ENCODE assay signal across 1 cellular context in the genomic region with DNA sequence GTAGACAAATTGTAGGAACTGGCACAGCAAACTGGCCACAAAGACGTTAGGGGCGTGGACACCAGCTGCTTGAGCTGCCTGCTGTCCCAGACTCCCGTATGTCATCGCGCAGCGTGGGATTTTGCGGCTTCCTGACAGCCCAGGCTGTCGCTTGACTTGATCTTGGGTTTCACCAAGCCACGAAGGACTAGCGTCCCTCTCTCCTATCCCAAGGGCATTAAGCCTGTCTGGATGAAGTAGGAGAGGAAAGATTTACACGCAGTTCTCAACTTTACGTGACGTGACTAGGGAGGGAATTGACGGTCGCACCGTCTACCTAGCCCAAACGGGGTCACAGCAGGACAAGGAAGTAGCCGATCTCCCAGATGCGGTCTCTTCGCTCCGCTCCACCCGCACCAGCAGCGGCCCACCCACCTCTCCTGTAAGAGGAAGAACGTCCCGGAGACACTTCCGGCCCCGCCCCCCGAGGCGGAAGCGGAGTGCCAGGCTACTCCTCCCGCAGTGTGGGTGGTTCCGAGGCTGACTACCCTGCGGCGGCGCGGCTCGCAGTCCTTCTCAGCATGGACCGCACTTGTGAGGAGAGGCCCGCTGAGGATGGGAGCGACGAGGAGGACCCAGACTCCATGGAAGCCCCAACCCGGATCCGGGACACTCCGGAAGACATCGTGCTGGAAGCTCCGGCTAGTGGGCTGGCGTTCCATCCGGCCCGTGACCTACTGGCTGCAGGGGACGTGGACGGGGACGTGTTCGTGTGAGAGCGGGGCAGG.
TF ChIP-seq lines count a peak whose summit lies in the region.

A gene with protein sequence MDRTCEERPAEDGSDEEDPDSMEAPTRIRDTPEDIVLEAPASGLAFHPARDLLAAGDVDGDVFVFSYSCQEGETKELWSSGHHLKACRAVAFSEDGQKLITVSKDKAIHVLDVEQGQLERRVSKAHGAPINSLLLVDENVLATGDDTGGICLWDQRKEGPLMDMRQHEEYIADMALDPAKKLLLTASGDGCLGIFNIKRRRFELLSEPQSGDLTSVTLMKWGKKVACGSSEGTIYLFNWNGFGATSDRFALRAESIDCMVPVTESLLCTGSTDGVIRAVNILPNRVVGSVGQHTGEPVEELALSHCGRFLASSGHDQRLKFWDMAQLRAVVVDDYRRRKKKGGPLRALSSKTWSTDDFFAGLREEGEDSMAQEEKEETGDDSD (plus strand): TSS at position 552 of the 767 bp plus-strand sequence. CDS start 9 bp downstream, at position 561.

TF ChIP-seq in HepG2, 621 proteins besides CTCF, POLR2A, EP300 and RAD21 (continued from another document and continues in another):
- TF ChIP-seq NR2C2 (CRISPR knock-in tag; IDR thresholded peaks at IDR 0.05; ENCODE audit: borderline replicate concordance) (peak; percentile 71; the same call in 1 of the 2 replicates), RFXANK (CRISPR knock-in tag; IDR thresholded peaks at IDR 0.05) (peak; percentile 70; the same call in 1 of the 2 replicates), NRL (CRISPR knock-in tag; IDR thresholded peaks at IDR 0.05; ENCODE audit: borderline replicate concordance) (peak; percentile 30; the same call in 1 of the 2 replicates), ZNF501 (CRISPR knock-in tag; IDR thresholded peaks at IDR 0.05) (peak; percentile 77), ARID2 (CRISPR knock-in tag; IDR thresholded peaks at IDR 0.05; ENCODE audit: borderline replicate concordance) (0 out of 2 replicates have a peak, but pooled peaks have one; percentile 13), KLF16 (CRISPR knock-in tag; IDR thresholded peaks at IDR 0.05) (peak in 1 of 2 experiments; percentile 97; a peak in 2 of 4 replicates), THYN1 (CRISPR knock-in tag; IDR thresholded peaks at IDR 0.05; ENCODE audit: borderline replicate concordance, low read depth) (no peak), ETV6 (CRISPR knock-in tag; conservative IDR thresholded peaks at IDR 0.05) (peak; percentile 93), ZNF552 (CRISPR knock-in tag; IDR thresholded peaks at IDR 0.05; ENCODE audit: borderline replicate concordance) (peak; percentile 67; the same call in 1 of the 2 replicates), ZNF607 (CRISPR knock-in tag; IDR thresholded peaks at IDR 0.05; ENCODE audit: borderline replicate concordance) (peak; percentile 68), GATAD1 (CRISPR knock-in tag; IDR thresholded peaks at IDR 0.05) (peak; percentile 89), ZNF572 (CRISPR knock-in tag; IDR thresholded peaks at IDR 0.05) (0 out of 2 replicates have a peak, but pooled peaks have one; percentile 58), CBFB (CRISPR knock-in tag; IDR thresholded peaks at IDR 0.05) (peak; percentile 74), MEF2D (CRISPR knock-in tag; IDR thresholded peaks at IDR 0.05) (peak; percentile 71; the same call in 1 of the 2 replicates), HOXD1 (CRISPR knock-in tag; IDR thresholded peaks at IDR 0.05) (0 out of 2 replicates have a peak, but pooled peaks have one; percentile 36), MYC (CRISPR knock-in tag; IDR thresholded peaks at IDR 0.05; ENCODE audit: borderline replicate concordance) (peak; percentile 76; the same call in 1 of the 2 replicates), ZZZ3 (CRISPR knock-in tag; IDR thresholded peaks at IDR 0.05; ENCODE audit: borderline replicate concordance) (0 out of 2 replicates have a peak, but pooled peaks have one; percentile 46), PTBP1 (IDR thresholded peaks at IDR 0.05; ENCODE audit: low read depth, low read length, poor library complexity, severe bottlenecking) (no peak), NR1H2 (CRISPR knock-in tag; IDR thresholded peaks at IDR 0.05; ENCODE audit: borderline replicate concordance, low read depth) (no peak), SIN3A (IDR thresholded peaks at IDR 0.05; ENCODE audit: borderline replicate concordance, low read depth, low read length) (peak; percentile 75; the same call in 1 of the 2 replicates), ASH2L (IDR thresholded peaks at IDR 0.05; ENCODE audit: insufficient read length, low read depth, low read length) (peak; percentile 85), ZNF780A (CRISPR knock-in tag; IDR thresholded peaks at IDR 0.05) (peak; percentile 71; the same call in 1 of the 2 replicates), SOX6 (IDR thresholded peaks at IDR 0.05) (no peak), SOX6 (CRISPR knock-in tag; IDR thresholded peaks at IDR 0.05) (peak; percentile 60; the same call in 1 of the 2 replicates), BHLHE40 (IDR thresholded peaks at IDR 0.05; ENCODE audit: low read length) (0 out of 2 replicates have a peak, but pooled peaks have one; percentile 39), ZNF225 (CRISPR knock-in tag; IDR thresholded peaks at IDR 0.05) (peak; percentile 86)
- TF ChIP-seq, protein P1, sequence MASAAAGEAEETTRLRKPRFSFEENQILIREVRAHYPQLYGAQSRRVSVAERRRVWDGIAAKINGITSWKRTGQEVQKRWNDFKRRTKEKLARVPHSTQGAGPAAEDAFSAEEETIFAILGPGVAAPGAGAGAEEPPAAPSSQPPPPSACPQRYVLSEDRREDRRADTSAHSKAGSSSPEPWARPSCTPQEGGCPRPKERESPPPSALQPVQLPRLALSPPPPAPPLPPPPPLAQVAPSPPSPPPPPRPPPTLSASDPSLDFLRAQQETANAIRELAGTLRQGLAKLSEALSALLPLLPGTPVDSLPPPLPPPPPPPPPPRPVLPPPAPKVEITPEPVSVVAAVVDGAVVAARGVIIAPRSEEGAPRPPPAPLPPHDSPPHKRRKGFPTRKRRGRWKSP (CRISPR knock-in tag; IDR thresholded peaks at IDR 0.05): peak; percentile 84; the same call in 1 of the 2 replicates
- TF ChIP-seq, protein P2, sequence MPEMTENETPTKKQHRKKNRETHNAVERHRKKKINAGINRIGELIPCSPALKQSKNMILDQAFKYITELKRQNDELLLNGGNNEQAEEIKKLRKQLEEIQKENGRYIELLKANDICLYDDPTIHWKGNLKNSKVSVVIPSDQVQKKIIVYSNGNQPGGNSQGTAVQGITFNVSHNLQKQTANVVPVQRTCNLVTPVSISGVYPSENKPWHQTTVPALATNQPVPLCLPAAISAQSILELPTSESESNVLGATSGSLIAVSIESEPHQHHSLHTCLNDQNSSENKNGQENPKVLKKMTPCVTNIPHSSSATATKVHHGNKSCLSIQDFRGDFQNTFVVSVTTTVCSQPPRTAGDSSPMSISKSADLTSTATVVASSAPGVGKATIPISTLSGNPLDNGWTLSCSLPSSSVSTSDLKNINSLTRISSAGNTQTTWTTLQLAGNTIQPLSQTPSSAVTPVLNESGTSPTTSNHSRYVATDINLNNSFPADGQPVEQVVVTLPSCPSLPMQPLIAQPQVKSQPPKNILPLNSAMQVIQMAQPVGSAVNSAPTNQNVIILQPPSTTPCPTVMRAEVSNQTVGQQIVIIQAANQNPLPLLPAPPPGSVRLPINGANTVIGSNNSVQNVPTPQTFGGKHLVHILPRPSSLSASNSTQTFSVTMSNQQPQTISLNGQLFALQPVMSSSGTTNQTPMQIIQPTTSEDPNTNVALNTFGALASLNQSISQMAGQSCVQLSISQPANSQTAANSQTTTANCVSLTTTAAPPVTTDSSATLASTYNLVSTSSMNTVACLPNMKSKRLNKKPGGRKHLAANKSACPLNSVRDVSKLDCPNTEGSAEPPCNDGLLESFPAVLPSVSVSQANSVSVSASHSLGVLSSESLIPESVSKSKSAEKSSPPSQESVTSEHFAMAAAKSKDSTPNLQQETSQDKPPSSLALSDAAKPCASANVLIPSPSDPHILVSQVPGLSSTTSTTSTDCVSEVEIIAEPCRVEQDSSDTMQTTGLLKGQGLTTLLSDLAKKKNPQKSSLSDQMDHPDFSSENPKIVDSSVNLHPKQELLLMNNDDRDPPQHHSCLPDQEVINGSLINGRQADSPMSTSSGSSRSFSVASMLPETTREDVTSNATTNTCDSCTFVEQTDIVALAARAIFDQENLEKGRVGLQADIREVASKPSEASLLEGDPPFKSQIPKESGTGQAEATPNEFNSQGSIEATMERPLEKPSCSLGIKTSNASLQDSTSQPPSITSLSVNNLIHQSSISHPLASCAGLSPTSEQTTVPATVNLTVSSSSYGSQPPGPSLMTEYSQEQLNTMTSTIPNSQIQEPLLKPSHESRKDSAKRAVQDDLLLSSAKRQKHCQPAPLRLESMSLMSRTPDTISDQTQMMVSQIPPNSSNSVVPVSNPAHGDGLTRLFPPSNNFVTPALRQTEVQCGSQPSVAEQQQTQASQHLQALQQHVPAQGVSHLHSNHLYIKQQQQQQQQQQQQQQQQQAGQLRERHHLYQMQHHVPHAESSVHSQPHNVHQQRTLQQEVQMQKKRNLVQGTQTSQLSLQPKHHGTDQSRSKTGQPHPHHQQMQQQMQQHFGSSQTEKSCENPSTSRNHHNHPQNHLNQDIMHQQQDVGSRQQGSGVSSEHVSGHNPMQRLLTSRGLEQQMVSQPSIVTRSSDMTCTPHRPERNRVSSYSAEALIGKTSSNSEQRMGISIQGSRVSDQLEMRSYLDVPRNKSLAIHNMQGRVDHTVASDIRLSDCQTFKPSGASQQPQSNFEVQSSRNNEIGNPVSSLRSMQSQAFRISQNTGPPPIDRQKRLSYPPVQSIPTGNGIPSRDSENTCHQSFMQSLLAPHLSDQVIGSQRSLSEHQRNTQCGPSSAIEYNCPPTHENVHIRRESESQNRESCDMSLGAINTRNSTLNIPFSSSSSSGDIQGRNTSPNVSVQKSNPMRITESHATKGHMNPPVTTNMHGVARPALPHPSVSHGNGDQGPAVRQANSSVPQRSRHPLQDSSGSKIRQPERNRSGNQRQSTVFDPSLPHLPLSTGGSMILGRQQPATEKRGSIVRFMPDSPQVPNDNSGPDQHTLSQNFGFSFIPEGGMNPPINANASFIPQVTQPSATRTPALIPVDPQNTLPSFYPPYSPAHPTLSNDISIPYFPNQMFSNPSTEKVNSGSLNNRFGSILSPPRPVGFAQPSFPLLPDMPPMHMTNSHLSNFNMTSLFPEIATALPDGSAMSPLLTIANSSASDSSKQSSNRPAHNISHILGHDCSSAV (CRISPR knock-in tag; IDR thresholded peaks at IDR 0.05; ENCODE audit: borderline replicate concordance): no peak
- TF ChIP-seq, protein P3, sequence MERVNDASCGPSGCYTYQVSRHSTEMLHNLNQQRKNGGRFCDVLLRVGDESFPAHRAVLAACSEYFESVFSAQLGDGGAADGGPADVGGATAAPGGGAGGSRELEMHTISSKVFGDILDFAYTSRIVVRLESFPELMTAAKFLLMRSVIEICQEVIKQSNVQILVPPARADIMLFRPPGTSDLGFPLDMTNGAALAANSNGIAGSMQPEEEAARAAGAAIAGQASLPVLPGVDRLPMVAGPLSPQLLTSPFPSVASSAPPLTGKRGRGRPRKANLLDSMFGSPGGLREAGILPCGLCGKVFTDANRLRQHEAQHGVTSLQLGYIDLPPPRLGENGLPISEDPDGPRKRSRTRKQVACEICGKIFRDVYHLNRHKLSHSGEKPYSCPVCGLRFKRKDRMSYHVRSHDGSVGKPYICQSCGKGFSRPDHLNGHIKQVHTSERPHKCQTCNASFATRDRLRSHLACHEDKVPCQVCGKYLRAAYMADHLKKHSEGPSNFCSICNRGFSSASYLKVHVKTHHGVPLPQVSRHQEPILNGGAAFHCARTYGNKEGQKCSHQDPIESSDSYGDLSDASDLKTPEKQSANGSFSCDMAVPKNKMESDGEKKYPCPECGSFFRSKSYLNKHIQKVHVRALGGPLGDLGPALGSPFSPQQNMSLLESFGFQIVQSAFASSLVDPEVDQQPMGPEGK (CRISPR knock-in tag; IDR thresholded peaks at IDR 0.05): peak; percentile 47; the same call in 1 of the 2 replicates
- TF ChIP-seq, protein P4, sequence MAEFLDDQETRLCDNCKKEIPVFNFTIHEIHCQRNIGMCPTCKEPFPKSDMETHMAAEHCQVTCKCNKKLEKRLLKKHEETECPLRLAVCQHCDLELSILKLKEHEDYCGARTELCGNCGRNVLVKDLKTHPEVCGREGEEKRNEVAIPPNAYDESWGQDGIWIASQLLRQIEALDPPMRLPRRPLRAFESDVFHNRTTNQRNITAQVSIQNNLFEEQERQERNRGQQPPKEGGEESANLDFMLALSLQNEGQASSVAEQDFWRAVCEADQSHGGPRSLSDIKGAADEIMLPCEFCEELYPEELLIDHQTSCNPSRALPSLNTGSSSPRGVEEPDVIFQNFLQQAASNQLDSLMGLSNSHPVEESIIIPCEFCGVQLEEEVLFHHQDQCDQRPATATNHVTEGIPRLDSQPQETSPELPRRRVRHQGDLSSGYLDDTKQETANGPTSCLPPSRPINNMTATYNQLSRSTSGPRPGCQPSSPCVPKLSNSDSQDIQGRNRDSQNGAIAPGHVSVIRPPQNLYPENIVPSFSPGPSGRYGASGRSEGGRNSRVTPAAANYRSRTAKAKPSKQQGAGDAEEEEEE (CRISPR knock-in tag; IDR thresholded peaks at IDR 0.05; ENCODE audit: borderline replicate concordance): no peak; the same call in 1 of the 2 replicates
- TF ChIP-seq, protein P5, sequence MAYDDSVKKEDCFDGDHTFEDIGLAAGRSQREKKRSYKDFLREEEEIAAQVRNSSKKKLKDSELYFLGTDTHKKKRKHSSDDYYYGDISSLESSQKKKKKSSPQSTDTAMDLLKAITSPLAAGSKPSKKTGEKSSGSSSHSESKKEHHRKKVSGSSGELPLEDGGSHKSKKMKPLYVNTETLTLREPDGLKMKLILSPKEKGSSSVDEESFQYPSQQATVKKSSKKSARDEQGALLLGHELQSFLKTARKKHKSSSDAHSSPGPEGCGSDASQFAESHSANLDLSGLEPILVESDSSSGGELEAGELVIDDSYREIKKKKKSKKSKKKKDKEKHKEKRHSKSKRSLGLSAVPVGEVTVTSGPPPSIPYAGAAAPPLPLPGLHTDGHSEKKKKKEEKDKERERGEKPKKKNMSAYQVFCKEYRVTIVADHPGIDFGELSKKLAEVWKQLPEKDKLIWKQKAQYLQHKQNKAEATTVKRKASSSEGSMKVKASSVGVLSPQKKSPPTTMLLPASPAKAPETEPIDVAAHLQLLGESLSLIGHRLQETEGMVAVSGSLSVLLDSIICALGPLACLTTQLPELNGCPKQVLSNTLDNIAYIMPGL (CRISPR knock-in tag; IDR thresholded peaks at IDR 0.05; ENCODE audit: borderline replicate concordance in 1 of 2, low read depth in 1 of 2): peak; percentile 83 to 88
- TF ChIP-seq, protein P6, sequence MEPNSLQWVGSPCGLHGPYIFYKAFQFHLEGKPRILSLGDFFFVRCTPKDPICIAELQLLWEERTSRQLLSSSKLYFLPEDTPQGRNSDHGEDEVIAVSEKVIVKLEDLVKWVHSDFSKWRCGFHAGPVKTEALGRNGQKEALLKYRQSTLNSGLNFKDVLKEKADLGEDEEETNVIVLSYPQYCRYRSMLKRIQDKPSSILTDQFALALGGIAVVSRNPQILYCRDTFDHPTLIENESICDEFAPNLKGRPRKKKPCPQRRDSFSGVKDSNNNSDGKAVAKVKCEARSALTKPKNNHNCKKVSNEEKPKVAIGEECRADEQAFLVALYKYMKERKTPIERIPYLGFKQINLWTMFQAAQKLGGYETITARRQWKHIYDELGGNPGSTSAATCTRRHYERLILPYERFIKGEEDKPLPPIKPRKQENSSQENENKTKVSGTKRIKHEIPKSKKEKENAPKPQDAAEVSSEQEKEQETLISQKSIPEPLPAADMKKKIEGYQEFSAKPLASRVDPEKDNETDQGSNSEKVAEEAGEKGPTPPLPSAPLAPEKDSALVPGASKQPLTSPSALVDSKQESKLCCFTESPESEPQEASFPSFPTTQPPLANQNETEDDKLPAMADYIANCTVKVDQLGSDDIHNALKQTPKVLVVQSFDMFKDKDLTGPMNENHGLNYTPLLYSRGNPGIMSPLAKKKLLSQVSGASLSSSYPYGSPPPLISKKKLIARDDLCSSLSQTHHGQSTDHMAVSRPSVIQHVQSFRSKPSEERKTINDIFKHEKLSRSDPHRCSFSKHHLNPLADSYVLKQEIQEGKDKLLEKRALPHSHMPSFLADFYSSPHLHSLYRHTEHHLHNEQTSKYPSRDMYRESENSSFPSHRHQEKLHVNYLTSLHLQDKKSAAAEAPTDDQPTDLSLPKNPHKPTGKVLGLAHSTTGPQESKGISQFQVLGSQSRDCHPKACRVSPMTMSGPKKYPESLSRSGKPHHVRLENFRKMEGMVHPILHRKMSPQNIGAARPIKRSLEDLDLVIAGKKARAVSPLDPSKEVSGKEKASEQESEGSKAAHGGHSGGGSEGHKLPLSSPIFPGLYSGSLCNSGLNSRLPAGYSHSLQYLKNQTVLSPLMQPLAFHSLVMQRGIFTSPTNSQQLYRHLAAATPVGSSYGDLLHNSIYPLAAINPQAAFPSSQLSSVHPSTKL (CRISPR knock-in tag; IDR thresholded peaks at IDR 0.05): no peak; the same call in 1 of the 2 replicates
